ENCODE assay signal across 7 cellular contexts in the genomic region with DNA sequence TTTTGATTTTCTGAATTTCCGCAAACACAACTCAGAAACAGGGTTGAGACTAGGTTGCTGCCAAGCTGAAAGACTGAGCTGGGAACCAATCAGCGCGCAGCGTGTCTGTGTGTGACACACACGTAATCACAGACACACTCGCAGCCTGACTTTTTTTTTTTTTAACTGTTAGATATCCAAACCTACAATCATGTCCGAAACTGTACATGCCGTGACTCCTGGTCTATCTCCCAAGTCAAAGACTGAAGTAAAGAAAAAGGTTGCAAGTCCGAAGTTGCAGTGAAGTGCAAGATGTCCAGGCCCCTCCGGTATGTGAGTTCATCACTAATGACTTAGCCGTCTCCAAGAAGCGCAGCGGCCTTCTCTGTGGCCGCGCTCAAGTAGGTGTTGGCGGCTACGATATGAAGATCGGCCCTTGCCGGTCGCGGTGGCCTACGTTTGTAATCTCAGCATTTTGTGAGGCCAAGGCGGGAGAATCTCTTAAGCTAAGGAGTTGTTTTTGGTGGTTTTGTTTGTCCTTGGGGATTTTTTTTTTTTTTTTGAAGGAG.
DNase-seq lines count a peak whose midpoint lies in the region; ATAC-seq and TF ChIP-seq lines count a peak whose summit lies in the region.

No MANE protein-coding gene starts in this region.

- peak overlapping the region; percentile 98 to 99 for H3K27ac Mint-ChIP-seq in natural killer cell treated with Interleukin-12 subunit alpha and Interleukin-12 subunit beta and Interleukin-15 and Interleukin-18, amount 100 ng/mL, for 72 hours

- no peaks in the 10 kb centered on the region for H3K9me3 ChIP-seq in thoracic aorta

- no peaks in the 10 kb centered on the region for H3K27me3 ChIP-seq in thoracic aorta (replicated peaks; ENCODE audit: insufficient read depth)

- ATAC-seq in HG03565 (IDR thresholded peaks at IDR 0.05; ENCODE audit: unreplicated experiment) (peak; percentile 24), thoracic aorta (ENCODE audit: insufficient number of reproducible peaks, low FRiP score, low read depth) (peak; percentile 70)
- peak; percentile 57 to 66 for ATAC-seq in natural killer cell treated with Interleukin-12 subunit alpha and Interleukin-12 subunit beta and Interleukin-15 and Interleukin-18, amount 100 ng/mL, for 72 hours

- peak; percentile 50 for TF ChIP-seq POLR2A in GM15510 (IDR thresholded peaks at IDR 0.05; ENCODE audit: borderline replicate concordance, extremely low read depth, insufficient read length)

- DNase-seq in RWPE1 (ENCODE audit: low spot score) (peak; percentile 85), fibroblast of the conjunctiva (ENCODE audit: low read depth) (peak; percentile 92), thoracic aorta (ENCODE audit: low spot score) (no peak)
- DNase-seq in activated gamma-delta T cell treated with anti-CD3 and anti-CD28 coated beads, Interleukin-2, amount 50 U/mL, for 16 hours (ENCODE audit: low read depth), result peak; percentile 72
- DNase-seq in natural killer cell treated with Interleukin-12 subunit alpha and Interleukin-12 subunit beta and Interleukin-15 and Interleukin-18, amount 100 ng/mL, for 72 hours (ENCODE audit: low spot score), result peak; percentile 87

- TF ChIP-seq CTCF in RWPE1 (conservative IDR thresholded peaks at IDR 0.05; ENCODE audit: low read depth), result no peak
- no peak for TF ChIP-seq CTCF in thoracic aorta (IDR thresholded peaks at IDR 0.05)

- POLR2A ChIA-PET in RWPE1 (lab: Yijun Ruan, JAX; ENCODE audit: low non-redundant PET), result interaction anchor here (0.6 to 0.8 kb wide), 3 partner anchors 9 to 52 kb away, joined by 3 to 4 read pairs (median 3); a partner anchor contains a TSS

- peak overlapping the region; percentile 91 for H3K4me3 Mint-ChIP-seq in natural killer cell treated with Interleukin-12 subunit alpha and Interleukin-12 subunit beta and Interleukin-15 and Interleukin-18, amount 100 ng/mL, for 72 hours

- H3K4me3 ChIP-seq in thoracic aorta, result peak overlapping the region; percentile 88

- no peaks in the 10 kb centered on the region for H3K36me3 ChIP-seq in thoracic aorta

- H3K4me1 Mint-ChIP-seq in natural killer cell treated with Interleukin-12 subunit alpha and Interleukin-12 subunit beta and Interleukin-15 and Interleukin-18, amount 100 ng/mL, for 72 hours (ENCODE audit: low read depth in 2 of 2), result peaks cover 32 to 43% of the 10 kb centered on the region in 2 donors

- H3K27ac ChIP-seq in RWPE1, result peak overlapping the region; percentile 95
- peak overlapping the region; percentile 96 for H3K27ac ChIP-seq in thoracic aorta

- H3K9me3 Mint-ChIP-seq in natural killer cell treated with Interleukin-12 subunit alpha and Interleukin-12 subunit beta and Interleukin-15 and Interleukin-18, amount 100 ng/mL, for 72 hours, result no peaks in the 10 kb centered on the region

- CTCF ChIA-PET in RWPE1 (lab: Yijun Ruan, JAX), result no interaction called here

- H3K36me3 Mint-ChIP-seq in natural killer cell treated with Interleukin-12 subunit alpha and Interleukin-12 subunit beta and Interleukin-15 and Interleukin-18, amount 100 ng/mL, for 72 hours, result no peaks in the 10 kb centered on the region

- no peaks in the 10 kb centered on the region for H3K27me3 Mint-ChIP-seq in natural killer cell treated with Interleukin-12 subunit alpha and Interleukin-12 subunit beta and Interleukin-15 and Interleukin-18, amount 100 ng/mL, for 72 hours

- peaks cover 5 to 30% of the 10 kb centered on the region in 2 donors for H3K4me1 ChIP-seq in thoracic aorta (ENCODE audit: control insufficient read depth in 1 of 2, low read depth in 2 of 2)
